2 cellular contexts compared by ENCODE assay signal in genomic region chr3:187328691-187329090, GRCh38.
TF ChIP-seq lines count a peak whose summit lies in the region.

No MANE protein-coding gene starts in this region.

TF ChIP-seq in GM23338, 12 proteins besides CTCF, POLR2A, EP300 and RAD21:
- TF ChIP-seq EZH2phosphoT487 (IDR thresholded peaks at IDR 0.05; ENCODE audit: unreplicated experiment) (no peak), CREB1 (CRISPR knock-in tag; IDR thresholded peaks at IDR 0.05; ENCODE audit: low read depth) (no peak), ZNF114 (CRISPR knock-in tag; IDR thresholded peaks at IDR 0.05) (no peak), ZNF462 (CRISPR knock-in tag; IDR thresholded peaks at IDR 0.05) (no peak), ETS1 (IDR thresholded peaks at IDR 0.05) (no peak), EZH2 (IDR thresholded peaks at IDR 0.05; ENCODE audit: low read depth, unreplicated experiment) (no peak), REST (IDR thresholded peaks at IDR 0.05; ENCODE audit: unreplicated experiment) (no peak), NANOG (IDR thresholded peaks at IDR 0.05; ENCODE audit: borderline replicate concordance) (no peak), ZNF331 (CRISPR knock-in tag; IDR thresholded peaks at IDR 0.05; ENCODE audit: low read depth) (no peak), POLR2AphosphoS5 (IDR thresholded peaks at IDR 0.05; ENCODE audit: low read depth) (no peak), JUNB (IDR thresholded peaks at IDR 0.05; ENCODE audit: unreplicated experiment) (no peak)

TF ChIP-seq in H1, 55 proteins besides CTCF, POLR2A, EP300 and RAD21:
- TF ChIP-seq ASH2L (IDR thresholded peaks at IDR 0.05; ENCODE audit: low read length) (no peak), NRF1 (IDR thresholded peaks at IDR 0.05; ENCODE audit: low read depth, low read length) (no peak), HDAC2 (IDR thresholded peaks at IDR 0.05; ENCODE audit: borderline replicate concordance in 1 of 2, low read depth in 2 of 2, low read length in 2 of 2) (no peak), SP4 (IDR thresholded peaks at IDR 0.05; ENCODE audit: low read length) (no peak), KDM4A (IDR thresholded peaks at IDR 0.05; ENCODE audit: low read depth, low read length, severe bottlenecking) (no peak), POLR2AphosphoS5 (IDR thresholded peaks at IDR 0.05; ENCODE audit: low read depth, low read length) (no peak), EZH2 (IDR thresholded peaks at IDR 0.05; ENCODE audit: low read depth, low read length, severe bottlenecking) (no peak)
